In the genomic region with DNA sequence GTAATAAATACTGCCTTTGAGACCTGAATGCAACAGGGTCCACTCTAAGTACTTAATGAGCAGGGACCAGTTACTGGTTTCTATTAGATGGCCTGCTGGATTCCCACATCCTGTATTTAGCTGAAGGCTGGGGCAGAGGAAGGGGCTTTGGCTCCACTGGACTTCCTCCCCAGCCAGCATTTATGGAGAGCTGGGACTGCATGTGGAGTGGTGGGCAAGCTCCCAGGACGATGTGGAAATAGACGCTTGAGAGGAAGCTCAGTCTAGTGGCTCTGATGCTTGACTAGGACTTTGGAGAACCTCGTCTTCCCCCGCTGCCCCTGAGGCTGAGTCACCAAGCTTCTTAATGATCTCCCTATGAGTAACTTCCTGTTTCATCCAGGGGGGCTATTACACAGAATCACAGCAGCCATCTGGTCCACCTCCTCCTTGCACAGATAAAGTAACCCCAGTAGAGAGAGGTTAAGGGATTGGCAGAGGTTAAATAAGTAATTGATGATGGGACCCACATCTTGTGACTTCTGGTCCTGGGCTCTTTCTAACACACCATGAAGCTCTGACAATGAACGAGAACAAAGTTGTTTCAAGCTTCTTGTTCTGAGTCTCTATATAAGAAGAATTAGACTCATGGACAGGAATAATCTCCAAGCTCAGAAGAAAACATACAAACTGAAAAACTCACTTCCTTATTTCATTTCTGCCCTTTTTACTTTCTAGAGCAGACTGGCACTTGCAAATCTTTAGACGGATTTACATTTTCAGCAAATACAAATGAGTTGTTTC, we compare ENCODE assay signal across 8 cellular contexts.
A peak's percentile ranks its signal among the peaks of the same experiment; 100 is the strongest.
DNase-seq lines count a peak whose midpoint lies in the region; ATAC-seq and TF ChIP-seq lines count a peak whose summit lies in the region.

No MANE protein-coding gene starts in this region.

- H2AFZ ChIP-seq in DND-41 (ENCODE audit: low read depth, low read length): no peak overlapping the region

- H3K4me2 ChIP-seq in DND-41 (ENCODE audit: insufficient read depth, low read length): peak overlapping the region; percentile 35

- TF ChIP-seq CTCF in DND-41 (IDR thresholded peaks at IDR 0.05; ENCODE audit: borderline replicate concordance, extremely low read depth, low read length, poor library complexity, severe bottlenecking): no peak
- TF ChIP-seq CTCF in RWPE1 (conservative IDR thresholded peaks at IDR 0.05; ENCODE audit: low read depth): no peak
- TF ChIP-seq CTCF in epithelial cell of esophagus (IDR thresholded peaks at IDR 0.05; ENCODE audit: insufficient read depth, low read depth, low read length, missing control alignments): no peak

- no peak overlapping the region for H3K4me3 Mint-ChIP-seq in natural killer cell treated with Interleukin-12 subunit alpha and Interleukin-12 subunit beta and Interleukin-15 and Interleukin-18, amount 100 ng/mL, for 72 hours
- no peak overlapping the region for H3K4me3 Mint-ChIP-seq in T-helper 2 cell treated with Interferon-gamma antibody and Interleukin-4, amounts not matched to agents 5 μg/mL and 100 μg/mL, for 36 hours

- H3K27ac Mint-ChIP-seq in natural killer cell treated with Interleukin-12 subunit alpha and Interleukin-12 subunit beta and Interleukin-15 and Interleukin-18, amount 100 ng/mL, for 72 hours: no peak overlapping the region
- H3K27ac Mint-ChIP-seq in T-helper 2 cell treated with Interferon-gamma antibody and Interleukin-4, amounts not matched to agents 5 μg/mL and 100 μg/mL, for 36 hours: no peak overlapping the region

- DNase-seq in DND-41 (peak; percentile 62), RWPE1 (ENCODE audit: low spot score) (peak; percentile 80), epithelial cell of esophagus (ENCODE audit: low read depth) (peak; percentile 79), DMS153 treated with DMSO at 0.1 percent for 48 hours (lab: John Stamatoyannopoulos, UW; ENCODE audit: unreplicated experiment) (no peak)
- no peak for DNase-seq in natural killer cell treated with Interleukin-12 subunit alpha and Interleukin-12 subunit beta and Interleukin-15 and Interleukin-18, amount 100 ng/mL, for 72 hours (ENCODE audit: low spot score)
- no peak for DNase-seq in T-helper 2 cell treated with Interferon-gamma antibody and Interleukin-4, amounts not matched to agents 5 μg/mL and 100 μg/mL, for 36 hours (ENCODE audit: low spot score)

- no peak overlapping the region for H3K4me3 ChIP-seq in DND-41 (ENCODE audit: low read depth in 1 of 2, low read length in 2 of 2)
- no peak overlapping the region for H3K4me3 ChIP-seq in epithelial cell of esophagus (ENCODE audit: low read length)

- H3K4me1 Mint-ChIP-seq in natural killer cell treated with Interleukin-12 subunit alpha and Interleukin-12 subunit beta and Interleukin-15 and Interleukin-18, amount 100 ng/mL, for 72 hours (ENCODE audit: low read depth in 2 of 2): peaks cover 5 to 15% of the 10 kb centered on the region in 2 donors
- peaks cover 10% of the 10 kb centered on the region for H3K4me1 Mint-ChIP-seq in T-helper 2 cell treated with Interferon-gamma antibody and Interleukin-4, amounts not matched to agents 5 μg/mL and 100 μg/mL, for 36 hours (ENCODE audit: low read depth)

- H3K27ac ChIP-seq in DND-41 (ENCODE audit: low read length) (peak overlapping the region; percentile 66), RWPE1 (peak overlapping the region; percentile 81)

- POLR2A ChIA-PET in RWPE1 (lab: Yijun Ruan, JAX; ENCODE audit: low non-redundant PET): no interaction called here

- ATAC-seq in DND-41 (ENCODE audit: insufficient read depth, low read depth): peak; percentile 81
- peak; percentile 77 for ATAC-seq in HG03108 (IDR thresholded peaks at IDR 0.05; ENCODE audit: unreplicated experiment)
- peak; percentile 69 to 74 for ATAC-seq in natural killer cell treated with Interleukin-12 subunit alpha and Interleukin-12 subunit beta and Interleukin-15 and Interleukin-18, amount 100 ng/mL, for 72 hours

- no peaks in the 10 kb centered on the region for H3K9me3 ChIP-seq in DND-41 (ENCODE audit: insufficient read depth, low read length, severe bottlenecking)

- no peaks in the 10 kb centered on the region for H3K27me3 ChIP-seq in DND-41 (ENCODE audit: insufficient read depth, low read length, poor library complexity)

- no peaks in the 10 kb centered on the region for H3K36me3 Mint-ChIP-seq in natural killer cell treated with Interleukin-12 subunit alpha and Interleukin-12 subunit beta and Interleukin-15 and Interleukin-18, amount 100 ng/mL, for 72 hours
- no peaks in the 10 kb centered on the region for H3K36me3 Mint-ChIP-seq in T-helper 2 cell treated with Interferon-gamma antibody and Interleukin-4, amounts not matched to agents 5 μg/mL and 100 μg/mL, for 36 hours (ENCODE audit: low read depth)

- peaks cover 42% of the 10 kb centered on the region for H3K4me1 ChIP-seq in DND-41 (ENCODE audit: insufficient read depth, low read length)

- H3K9ac ChIP-seq in DND-41 (ENCODE audit: low read depth, low read length): no peak overlapping the region

- H4K20me1 ChIP-seq in DND-41 (ENCODE audit: insufficient read depth, low read length): no peaks in the 10 kb centered on the region

- H3K79me2 ChIP-seq in DND-41 (ENCODE audit: insufficient read depth, low read length): peaks cover 2% of the 10 kb centered on the region

- CTCF ChIA-PET in RWPE1 (lab: Yijun Ruan, JAX): interaction anchor here (0.6 kb wide), 1 partner anchor 54 kb away, joined by 3 read pairs; no protein-coding TSS in a partner anchor

- H3K27me3 Mint-ChIP-seq in natural killer cell treated with Interleukin-12 subunit alpha and Interleukin-12 subunit beta and Interleukin-15 and Interleukin-18, amount 100 ng/mL, for 72 hours: peaks cover 6 to 17% of the 10 kb centered on the region in 2 donors
- H3K27me3 Mint-ChIP-seq in T-helper 2 cell treated with Interferon-gamma antibody and Interleukin-4, amounts not matched to agents 5 μg/mL and 100 μg/mL, for 36 hours (ENCODE audit: low read depth): peaks cover 12% of the 10 kb centered on the region

- TF ChIP-seq POLR2A in GM19193 (IDR thresholded peaks at IDR 0.05; ENCODE audit: extremely low read depth, insufficient read depth, insufficient read length): peak; percentile 37

- no peaks in the 10 kb centered on the region for H3K36me3 ChIP-seq in DND-41 (ENCODE audit: insufficient read depth, low read length)

- no peaks in the 10 kb centered on the region for H3K9me3 Mint-ChIP-seq in natural killer cell treated with Interleukin-12 subunit alpha and Interleukin-12 subunit beta and Interleukin-15 and Interleukin-18, amount 100 ng/mL, for 72 hours
- no peaks in the 10 kb centered on the region for H3K9me3 Mint-ChIP-seq in T-helper 2 cell treated with Interferon-gamma antibody and Interleukin-4, amounts not matched to agents 5 μg/mL and 100 μg/mL, for 36 hours

Comparison
In these comparisons a context has a peak if more than half of its experiments do, and no peak if none do; other contexts are left out.
1. DNase-seq: peak in DND-41 (single experiment), RWPE1 (single experiment) and epithelial cell of esophagus (single experiment); none in natural killer cell treated with Interleukin-12 subunit alpha and Interleukin-12 subunit beta and Interleukin-15 and Interleukin-18, amount 100 ng/mL, for 72 hours (single experiment), DMS153 treated with DMSO at 0.1 percent for 48 hours (single experiment) and T-helper 2 cell treated with Interferon-gamma antibody and Interleukin-4, amounts not matched to agents 5 μg/mL and 100 μg/mL, for 36 hours (single experiment).
2. Peak in every context shown above with its lines, with median percentiles within 50 percentile points of each other: ATAC-seq.